Comparison of ENCODE assay signal across 8 cellular contexts in genomic region chr17:48492401-48493298, GRCh38. TPM values are rescaled to one million over a fixed set of nuclear protein-coding genes. Genes with fewer than 3 reads are reported as not detected.
DNase-seq lines count a peak whose midpoint lies in the region; ATAC-seq and TF ChIP-seq lines count a peak whose summit lies in the region.

No MANE protein-coding gene starts in this region.

- DNase-seq in NOMO-1 (lab: John Stamatoyannopoulos, UW; ENCODE audit: unreplicated experiment in 2 of 2) (peak; percentile 20 to 59), NOMO-1 treated with dmso at 0.1 percent for 144 hours (lab: John Stamatoyannopoulos, UW; ENCODE audit: unreplicated experiment) (no peak), NCI-H1436 (lab: John Stamatoyannopoulos, UW) (peak; percentile 80), activated B cell treated with CpG ODN at 0.5 μM for 24 hours (peak; percentile 53), cardiac fibroblast (ENCODE audit: low read depth in 2 of 2) (peak; percentile 68 to 69), left kidney (ENCODE audit: low read depth, low spot score) (peak; percentile 96), amniotic stem cell (lab: John Stamatoyannopoulos, UW) (no peak)
- peak; percentile 74 for DNase-seq in stimulated activated CD4-positive, alpha-beta T cell treated with anti-CD3 and anti-CD28 coated beads, Interleukin-4, amount 100 ng/mL, for 1 hour

- H3K27me3 Mint-ChIP-seq in activated B cell treated with CpG ODN at 0.5 μM for 24 hours = peaks cover 21% of the 10 kb centered on the region

- CTCF ChIA-PET in activated B cell treated with CpG ODN at 0.5 μM for 24 hours (lab: Charles Lee) = interaction anchor here (0.7 to 2.5 kb wide), 10 partner anchors 10 to 141 kb away, joined by 3 to 15 read pairs (median 3); partner anchors contain the start of gene HOXB8

- no peaks in the 10 kb centered on the region for H3K9me3 Mint-ChIP-seq in activated B cell treated with CpG ODN at 0.5 μM for 24 hours

- peak overlapping the region; percentile 28 to 40 for H3K4me3 ChIP-seq in cardiac fibroblast (replicated peaks in 1 of 2; ENCODE audit: low read depth in 2 of 2, low read length in 2 of 2)

- TF ChIP-seq CTCF in activated B cell treated with CpG ODN at 0.5 μM for 24 hours (IDR thresholded peaks at IDR 0.05) (no peak), cardiac fibroblast (IDR thresholded peaks at IDR 0.05; ENCODE audit: low read depth, low read length) (peak; percentile 59)

- no peaks in the 10 kb centered on the region for H3K36me3 Mint-ChIP-seq in activated B cell treated with CpG ODN at 0.5 μM for 24 hours (ENCODE audit: low read depth)

- H3K27ac Mint-ChIP-seq in activated B cell treated with CpG ODN at 0.5 μM for 24 hours = no peak overlapping the region

- intact Hi-C loops in activated B cell treated with CpG ODN at 0.5 μM for 24 hours (cut with micrococcal nuclease) = no loop called here

- H3K4me3 Mint-ChIP-seq in activated B cell treated with CpG ODN at 0.5 μM for 24 hours = peak overlapping the region; percentile 55

- POLR2A ChIA-PET in activated B cell treated with CpG ODN at 0.5 μM for 24 hours (lab: Charles Lee) = no interaction called here

- H3K4me1 Mint-ChIP-seq in activated B cell treated with CpG ODN at 0.5 μM for 24 hours = peaks cover 16% of the 10 kb centered on the region

- ATAC-seq in activated B cell treated with CpG ODN at 0.5 μM for 24 hours (ENCODE audit: low read depth) = peak; percentile 86

RNA-seq across cellular contexts. Expression of gene HOXB1, which starts 38.2 kb away (rescaled TPM):
- total RNA-seq in activated B cell treated with CpG ODN at 0.5 μM for 24 hours = not detected in 2 replicates

RNA-seq across cellular contexts. Expression of gene HOXB2, which starts 52.3 kb away (rescaled TPM):
- total RNA-seq in activated B cell treated with CpG ODN at 0.5 μM for 24 hours = 2.2 and 2.9 TPM in 2 replicates

Comparison
In these comparisons a context has a peak if more than half of its experiments do, and no peak if none do; other contexts are left out.
1. DNase-seq: peak in NOMO-1 (2 of 2), NCI-H1436 (single experiment), activated B cell treated with CpG ODN at 0.5 μM for 24 hours (single experiment), cardiac fibroblast (2 of 2), left kidney (single experiment) and stimulated activated CD4-positive, alpha-beta T cell treated with anti-CD3 and anti-CD28 coated beads, Interleukin-4, amount 100 ng/mL, for 1 hour (single experiment); none in NOMO-1 treated with dmso at 0.1 percent for 144 hours (single experiment) and amniotic stem cell (single experiment).